Comparison of ENCODE assay signal across 13 cellular contexts in the genomic region with DNA sequence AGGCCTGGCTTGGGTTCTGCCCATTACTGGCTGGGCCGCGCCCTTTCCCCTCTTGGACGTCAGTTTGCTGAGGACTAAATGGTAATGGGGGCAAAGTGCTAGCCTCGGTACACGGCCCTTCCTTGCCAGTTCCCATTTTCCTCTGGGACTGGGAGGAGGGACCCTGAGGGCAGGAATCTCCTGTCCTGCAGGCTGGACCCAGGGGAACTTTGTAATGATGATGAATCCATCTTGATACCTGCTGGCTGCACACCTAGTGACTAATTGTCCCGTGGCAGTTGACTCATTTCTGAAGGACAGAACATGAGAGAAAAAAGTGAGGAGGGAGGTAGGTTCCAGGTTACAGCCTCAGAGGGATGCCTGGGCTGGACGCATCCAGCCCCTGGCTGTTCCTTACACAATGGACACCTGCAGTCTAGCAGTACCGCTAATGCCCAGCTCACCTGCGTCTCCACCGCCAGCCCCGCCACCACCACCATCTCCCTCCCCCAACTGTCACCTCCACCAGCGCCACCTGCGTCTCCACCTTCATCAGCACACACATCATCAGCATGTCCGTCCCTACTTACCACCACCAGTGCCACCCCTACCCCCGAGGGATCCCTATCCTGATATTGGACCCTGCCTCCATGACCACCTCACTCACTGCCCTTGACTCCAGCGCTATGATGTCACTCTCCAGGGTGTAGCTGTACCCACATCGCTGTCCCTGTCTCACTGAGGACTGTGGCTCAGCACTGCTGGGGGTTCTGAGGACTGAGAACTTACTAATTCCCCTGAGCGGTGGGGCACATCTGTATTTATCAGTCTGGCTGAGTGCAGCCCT. TPM values are rescaled to one million over a fixed set of nuclear protein-coding genes. Genes with fewer than 3 reads are reported as not detected.
DNase-seq lines count a peak whose midpoint lies in the region; ATAC-seq and FAIRE-seq lines count a peak whose summit lies in the region.
"Had no signal": no experiment of that assay in that cellular context is flagged by ENCODE, and none has a peak within 500 bp of the region (broad histone marks: within the 10 kb centered on the region; RNA-seq: fewer than 3 reads in every experiment).

No MANE protein-coding gene starts in this region.

- H3K36me3 ChIP-seq in trophoblast cell (ENCODE audit: control insufficient read depth in 1 of 2, insufficient read depth in 2 of 2, low read length in 2 of 2) = no peaks in the 10 kb centered on the region

- H3K23ac ChIP-seq in trophoblast cell (ENCODE audit: low read length) = no peak overlapping the region

- no peak overlapping the region for H3K27ac ChIP-seq in trophoblast cell (ENCODE audit: low read depth, low read length)

- WGBS in trophoblast cell (ENCODE audit: extremely low coverage, insufficient coverage, insufficient read length) = no CpG with 5 or more reads among the region's 18 CpGs

- no peaks in the 10 kb centered on the region for H3K79me2 ChIP-seq in trophoblast cell (ENCODE audit: control insufficient read depth, insufficient read depth, low read length, poor library complexity)

- no peak overlapping the region for H3K14ac ChIP-seq in trophoblast cell (ENCODE audit: low read length)

- ATAC-seq in activated CD8-positive, alpha-beta memory T cell treated with anti-CD3 and anti-CD28 coated beads, Interleukin-2, amount 10 ng/mL, durations not matched to agents 7 days and 5 days = peak; percentile 30
- ATAC-seq in central memory CD8-positive, alpha-beta T cell (replicated peaks; ENCODE audit: extremely low read depth, poor library complexity, severe bottlenecking) = no peak
- no peak for ATAC-seq in HG03108 (IDR thresholded peaks at IDR 0.05; ENCODE audit: unreplicated experiment)

- peaks cover 41% of the 10 kb centered on the region for H3K4me1 Mint-ChIP-seq in activated CD8-positive, alpha-beta memory T cell treated with anti-CD3 and anti-CD28 coated beads, Interleukin-2, amount 10 ng/mL, durations not matched to agents 7 days and 5 days
- peaks cover 31% of the 10 kb centered on the region for H3K4me1 Mint-ChIP-seq in central memory CD8-positive, alpha-beta T cell

- no peak overlapping the region for H3K18ac ChIP-seq in trophoblast cell (ENCODE audit: low read length)

- H2BK5ac ChIP-seq in trophoblast cell (ENCODE audit: low read depth, low read length, poor library complexity) = no peak overlapping the region

- no peak overlapping the region for H3K4me3 ChIP-seq in trophoblast cell (ENCODE audit: low read depth, low read length)

- no peak overlapping the region for H3K4me3 Mint-ChIP-seq in activated CD8-positive, alpha-beta memory T cell treated with anti-CD3 and anti-CD28 coated beads, Interleukin-2, amount 10 ng/mL, durations not matched to agents 7 days and 5 days
- no peak overlapping the region for H3K4me3 Mint-ChIP-seq in central memory CD8-positive, alpha-beta T cell

- no peak overlapping the region for H3K4me2 ChIP-seq in trophoblast cell (ENCODE audit: low read length)

- H4K8ac ChIP-seq in trophoblast cell (ENCODE audit: low read depth, low read length) = no peak overlapping the region

- H3K27ac Mint-ChIP-seq in activated CD8-positive, alpha-beta memory T cell treated with anti-CD3 and anti-CD28 coated beads, Interleukin-2, amount 10 ng/mL, durations not matched to agents 7 days and 5 days = no peak overlapping the region
- peak overlapping the region; percentile 56 for H3K27ac Mint-ChIP-seq in central memory CD8-positive, alpha-beta T cell (ENCODE audit: low read depth)

- no peak overlapping the region for H2BK12ac ChIP-seq in trophoblast cell (ENCODE audit: low read length)

- H2BK120ac ChIP-seq in trophoblast cell (ENCODE audit: insufficient read depth, low read length, poor library complexity) = no peak overlapping the region

- H4K91ac ChIP-seq in trophoblast cell (ENCODE audit: low read depth, low read length) = no peak overlapping the region

- H2AFZ ChIP-seq in trophoblast cell (ENCODE audit: insufficient read depth, low read length, poor library complexity) = no peak overlapping the region

- no peak overlapping the region for H2AK5ac ChIP-seq in trophoblast cell (ENCODE audit: low read length)

- no peaks in the 10 kb centered on the region for H3K9me3 Mint-ChIP-seq in activated CD8-positive, alpha-beta memory T cell treated with anti-CD3 and anti-CD28 coated beads, Interleukin-2, amount 10 ng/mL, durations not matched to agents 7 days and 5 days (ENCODE audit: low read depth)
- H3K9me3 Mint-ChIP-seq in central memory CD8-positive, alpha-beta T cell = no peaks in the 10 kb centered on the region

- no peaks in the 10 kb centered on the region for H3K27me3 Mint-ChIP-seq in activated CD8-positive, alpha-beta memory T cell treated with anti-CD3 and anti-CD28 coated beads, Interleukin-2, amount 10 ng/mL, durations not matched to agents 7 days and 5 days
- H3K27me3 Mint-ChIP-seq in central memory CD8-positive, alpha-beta T cell = no peaks in the 10 kb centered on the region

- no peaks in the 10 kb centered on the region for H3K9me3 ChIP-seq in trophoblast cell (ENCODE audit: insufficient read depth, low read depth, low read length)

- H4K12ac ChIP-seq in trophoblast cell (ENCODE audit: low read depth, low read length) = no peak overlapping the region

- H3K4me1 ChIP-seq in trophoblast cell (ENCODE audit: control insufficient read depth in 1 of 2, insufficient read depth in 2 of 2, low read length in 2 of 2) = no peaks in the 10 kb centered on the region

- no peak overlapping the region for H3K4ac ChIP-seq in trophoblast cell (ENCODE audit: low read depth, low read length)

- H3K79me1 ChIP-seq in trophoblast cell (ENCODE audit: low read length) = no peaks in the 10 kb centered on the region

- no peak for FAIRE-seq in HTR-8/SVneo (lab: Jason Lieb, UNC)
- FAIRE-seq: RCC 7860, TTC549 had no signal

- no peak overlapping the region for H3K9ac ChIP-seq in trophoblast cell (ENCODE audit: low read length)

- no peaks in the 10 kb centered on the region for H3K27me3 ChIP-seq in trophoblast cell (ENCODE audit: insufficient read depth, low read length)

- CTCF ChIA-PET in activated CD8-positive, alpha-beta memory T cell treated with anti-CD3 and anti-CD28 coated beads, Interleukin-2, amount 10 ng/mL, durations not matched to agents 7 days and 5 days (lab: Charles Lee) = interaction anchor here (1.0 to 1.6 kb wide), 3 partner anchors 10 to 137 kb away, joined by 3 to 5 read pairs (median 3); partner anchors contain the start of gene CLTB

- H3K36me3 Mint-ChIP-seq in activated CD8-positive, alpha-beta memory T cell treated with anti-CD3 and anti-CD28 coated beads, Interleukin-2, amount 10 ng/mL, durations not matched to agents 7 days and 5 days = no peaks in the 10 kb centered on the region
- H3K36me3 Mint-ChIP-seq in central memory CD8-positive, alpha-beta T cell (ENCODE audit: insufficient read depth) = no peaks in the 10 kb centered on the region

- DNase-seq in activated CD8-positive, alpha-beta memory T cell treated with anti-CD3 and anti-CD28 coated beads, Interleukin-2, amount 10 ng/mL, durations not matched to agents 7 days and 5 days = no peak
- no peak for DNase-seq in activated CD8-positive, alpha-beta memory T cell treated with anti-CD3 and anti-CD28 coated beads, Interleukin-2, amount 50 U/mL, for 48 hours
- DNase-seq in LoVo (ENCODE audit: low spot score) = peak; percentile 81
- no peak for DNase-seq in central memory CD8-positive, alpha-beta T cell (ENCODE audit: low spot score in 2 of 2)
- DNase-seq in trophoblast cell = peak; percentile 96 to 97
- no peak for DNase-seq in HTR-8/SVneo (ENCODE audit: insufficient read length, low spot score)
- DNase-seq in NOMO-1 treated with DMSO at 0.1 percent for 48 hours (lab: John Stamatoyannopoulos, UW; ENCODE audit: unreplicated experiment) = no peak
- DNase-seq: cerebellar nuclear complex had no signal

RNA-seq across cellular contexts. Expression of gene CDHR2, which starts 4.3 kb away (rescaled TPM):
- 1 to 10 TPM in 1 of 2 experiments, under 1 TPM in 1; 0.56 to 1.6 TPM for total RNA-seq in activated CD8-positive, alpha-beta memory T cell treated with anti-CD3 and anti-CD28 coated beads, Interleukin-2, amount 10 ng/mL, durations not matched to agents 7 days and 5 days
- 0.01 and 0.04 TPM in 2 replicates for polyA plus RNA-seq in trophoblast cell (2013)
- total RNA-seq: ureter had no signal
- polyA plus RNA-seq: fibroblast of lung had no signal

RNA-seq across cellular contexts. Expression of gene RNF44, which starts 16.3 kb away (rescaled TPM):
- total RNA-seq in activated CD8-positive, alpha-beta memory T cell treated with anti-CD3 and anti-CD28 coated beads, Interleukin-2, amount 10 ng/mL, durations not matched to agents 7 days and 5 days = 100 to 1,000 TPM in 1 of 2 experiments, 10 to 100 TPM in 1; 96.5 to 111 TPM
- polyA plus RNA-seq in trophoblast cell (2013) = 49.2 and 50.6 TPM in 2 replicates

RNA-seq across cellular contexts. Expression of gene GPRIN1, which starts 56.5 kb away (rescaled TPM):
- 1 to 10 TPM; 2.5 to 3.4 TPM for total RNA-seq in activated CD8-positive, alpha-beta memory T cell treated with anti-CD3 and anti-CD28 coated beads, Interleukin-2, amount 10 ng/mL, durations not matched to agents 7 days and 5 days
- 1.4 and 1.5 TPM in 2 replicates for polyA plus RNA-seq in trophoblast cell (2013)

Comparison
In these comparisons a context has a peak if more than half of its experiments do, and no peak if none do; other contexts are left out.
1. DNase-seq: peak in LoVo (single experiment) and trophoblast cell (2 of 2); none in activated CD8-positive, alpha-beta memory T cell treated with anti-CD3 and anti-CD28 coated beads, Interleukin-2, amount 10 ng/mL, durations not matched to agents 7 days and 5 days (single experiment), activated CD8-positive, alpha-beta memory T cell treated with anti-CD3 and anti-CD28 coated beads, Interleukin-2, amount 50 U/mL, for 48 hours (single experiment), central memory CD8-positive, alpha-beta T cell (0 of 2), HTR-8/SVneo (single experiment) and NOMO-1 treated with DMSO at 0.1 percent for 48 hours (single experiment).